ENCODE assay signal across 22 cellular contexts in the genomic region with DNA sequence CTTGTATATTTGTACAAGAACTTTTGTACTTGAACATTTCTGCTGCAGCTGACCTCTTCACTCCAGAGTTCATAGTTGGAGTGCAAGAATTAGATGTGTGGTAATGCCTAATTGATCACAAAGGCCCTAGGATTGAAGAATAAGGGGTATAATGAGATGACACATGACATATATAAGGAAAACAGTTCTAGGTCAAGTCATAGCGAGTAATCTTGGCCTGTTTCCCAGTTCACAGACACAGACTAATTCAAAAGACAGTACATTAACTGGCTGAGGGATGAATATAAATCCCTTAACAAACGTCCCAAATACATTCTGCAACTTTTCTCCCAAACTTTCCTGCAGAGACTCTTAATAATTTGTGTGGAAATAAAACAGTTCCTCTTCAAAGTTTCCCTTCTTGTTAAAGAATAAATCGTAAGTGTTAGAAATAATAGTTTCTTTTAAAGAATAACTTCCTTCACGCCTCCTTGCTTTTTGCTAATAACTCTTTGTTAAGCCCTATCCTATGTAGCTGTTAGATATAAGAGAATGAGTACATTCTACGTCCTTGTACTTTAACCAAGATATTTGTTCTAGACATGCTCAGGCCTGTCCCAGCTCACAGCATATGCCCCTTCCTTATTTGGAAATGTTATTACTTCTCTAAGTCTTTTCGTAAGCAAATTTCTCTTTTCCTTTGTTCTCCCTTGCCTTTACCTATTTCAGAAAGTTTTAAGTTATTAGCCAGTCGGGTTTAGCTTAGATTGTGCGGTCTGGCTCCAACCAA.
"Had no signal": no experiment of that assay in that cellular context is flagged by ENCODE, and none has a peak within 500 bp of the region (broad histone marks: within the 10 kb centered on the region; RNA-seq: fewer than 3 reads in every experiment).

No MANE protein-coding gene starts in this region.

- DNase-seq: activated CD4-positive, alpha-beta T cell treated with anti-CD3 and anti-CD28 coated beads for 36 hours; activated CD4-positive, alpha-beta T cell treated with anti-CD3 and anti-CD28 coated beads, Interleukin-2, amount 50 U/mL, for 48 hours; activated gamma-delta T cell; adrenal gland; cerebellar nuclear complex; erythroblast; heart right ventricle; left ventricle myocardium inferior; naive thymus-derived CD4-positive, alpha-beta T cell; stimulated activated CD4-positive, alpha-beta T cell treated with anti-CD3 and anti-CD28 coated beads, Interleukin-12 subunit alpha, Interleukin-12 subunit beta, amount 100 ng/mL, for 4 hours; stimulated activated CD4-positive, alpha-beta T cell treated with anti-CD3 and anti-CD28 coated beads, Interleukin-1b, Interleukin-23, amount 100 ng/mL, for 48 hours; stimulated activated CD8-positive, alpha-beta memory T cell treated with anti-CD3 and anti-CD28 coated beads, Interleukin-4, amount 100 ng/mL, for 48 hours; stimulated activated naive CD4-positive, alpha-beta T cell; upper lobe of right lung had no signal

- H3K36me3 Mint-ChIP-seq: activated naive CD4-positive, alpha-beta T cell treated with anti-CD3 and anti-CD28 coated beads, Interleukin-2, amount 50 U/mL, for 72 hours; memory B cell; neural progenitor cell had no signal

- H3K27me3 ChIP-seq: adrenal gland, gastroesophageal sphincter, heart right ventricle, neural progenitor cell, upper lobe of right lung had no signal

- H3K4me3 ChIP-seq: adrenal gland, gastroesophageal sphincter, heart right ventricle, left ventricle myocardium inferior, neural progenitor cell, upper lobe of right lung had no signal

- H3K4me1 Mint-ChIP-seq: activated CD4-positive, alpha-beta T cell treated with anti-CD3 and anti-CD28 coated beads for 36 hours; memory B cell; naive thymus-derived CD4-positive, alpha-beta T cell; neural progenitor cell had no signal

- FAIRE-seq: TTC549 had no signal

- ATAC-seq: activated CD4-positive, alpha-beta T cell treated with anti-CD3 and anti-CD28 coated beads for 36 hours; activated naive CD4-positive, alpha-beta T cell treated with anti-CD3 and anti-CD28 coated beads, Interleukin-2, amount 50 U/mL, for 72 hours; gastroesophageal sphincter; heart right ventricle; naive thymus-derived CD4-positive, alpha-beta T cell; upper lobe of right lung; WTC11 had no signal

- H3K4me3 Mint-ChIP-seq: activated CD4-positive, alpha-beta T cell treated with anti-CD3 and anti-CD28 coated beads for 36 hours; memory B cell; naive thymus-derived CD4-positive, alpha-beta T cell; neural progenitor cell; T-helper 2 cell treated with Interferon-gamma antibody and Interleukin-4, amounts not matched to agents 5 μg/mL and 100 μg/mL, for 36 hours; WTC11 had no signal

- H3K9me3 Mint-ChIP-seq: neural progenitor cell had no signal

- H3K4me1 ChIP-seq: adrenal gland, gastroesophageal sphincter, heart right ventricle, left ventricle myocardium inferior, neural progenitor cell, upper lobe of right lung had no signal

- H3K9ac ChIP-seq: neural progenitor cell had no signal

- H3K4me2 ChIP-seq: neural progenitor cell had no signal

- H3K27me3 Mint-ChIP-seq: activated CD4-positive, alpha-beta T cell treated with anti-CD3 and anti-CD28 coated beads for 36 hours; memory B cell; naive thymus-derived CD4-positive, alpha-beta T cell; progenitor cell of endocrine pancreas had no signal

- H2AFZ ChIP-seq: neural progenitor cell had no signal

- H3K27ac Mint-ChIP-seq: activated CD4-positive, alpha-beta T cell treated with anti-CD3 and anti-CD28 coated beads for 36 hours; activated naive CD4-positive, alpha-beta T cell treated with anti-CD3 and anti-CD28 coated beads, Interleukin-2, amount 50 U/mL, for 72 hours; memory B cell; naive thymus-derived CD4-positive, alpha-beta T cell; neural progenitor cell; progenitor cell of endocrine pancreas; T-helper 2 cell treated with Interferon-gamma antibody and Interleukin-4, amounts not matched to agents 5 μg/mL and 100 μg/mL, for 36 hours; WTC11 had no signal

- H3K27ac ChIP-seq: adrenal gland, gastroesophageal sphincter, heart right ventricle, left ventricle myocardium inferior, neural progenitor cell, upper lobe of right lung had no signal

- H3K36me3 ChIP-seq: adrenal gland, gastroesophageal sphincter, heart right ventricle, left ventricle myocardium inferior, neural progenitor cell, upper lobe of right lung had no signal

- H3K9me3 ChIP-seq: adrenal gland, gastroesophageal sphincter had no signal
